ENCODE assay signal across 15 cellular contexts in genomic region chr21:28104346-28104745, GRCh38.
DNase-seq lines count a peak whose midpoint lies in the region; ATAC-seq and TF ChIP-seq lines count a peak whose summit lies in the region.
"Had no signal": no experiment of that assay in that cellular context is flagged by ENCODE, and none has a peak within 500 bp of the region (broad histone marks: within the 10 kb centered on the region; RNA-seq: fewer than 3 reads in every experiment).

No MANE protein-coding gene starts in this region.

- H3K79me2 ChIP-seq in SK-N-SH (ENCODE audit: insufficient read depth) = no peaks in the 10 kb centered on the region

- CTCF ChIA-PET in SK-N-SH (lab: Yijun Ruan, JAX) = interaction anchor here (0.8 kb wide), 1 partner anchor 803 kb away, joined by 3 read pairs; no protein-coding TSS in a partner anchor

- no peak overlapping the region for H3K9ac ChIP-seq in SK-N-SH

- no peak overlapping the region for H3K4me2 ChIP-seq in SK-N-SH
- H3K4me2 ChIP-seq: PC-9 had no signal

- H3K4me3 Mint-ChIP-seq in osteocyte (ENCODE audit: unreplicated experiment) (no peak overlapping the region), natural killer cell (no peak overlapping the region)
- H3K4me3 Mint-ChIP-seq: CD14-positive monocyte, T-helper 17 cell had no signal

- H3K27me3 ChIP-seq in BE2C (no peaks in the 10 kb centered on the region), SK-N-SH (ENCODE audit: insufficient read depth) (no peaks in the 10 kb centered on the region)

- TF ChIP-seq CTCF in BE2C (IDR thresholded peaks at IDR 0.05; ENCODE audit: low read depth, low read length) (no peak), SK-N-SH (IDR thresholded peaks at IDR 0.05) (no peak), osteocyte (IDR thresholded peaks at IDR 0.05) (no peak), natural killer cell (IDR thresholded peaks at IDR 0.05) (no peak)

- H3K27ac Mint-ChIP-seq in osteocyte (ENCODE audit: unreplicated experiment) (peak overlapping the region; percentile 35), natural killer cell (no peak overlapping the region)
- H3K27ac Mint-ChIP-seq: CD14-positive monocyte, T-helper 17 cell had no signal

- H3K4me3 ChIP-seq in BE2C (ENCODE audit: low read depth, low read length) = peak overlapping the region; percentile 36
- no peak overlapping the region for H3K4me3 ChIP-seq in SK-N-SH (ENCODE audit: low read depth in 2 of 2, low read length in 1 of 2)
- H3K4me3 ChIP-seq: K562, PC-9 had no signal

- TF ChIP-seq EP300 in SK-N-SH (IDR thresholded peaks at IDR 0.05; ENCODE audit: borderline replicate concordance in 1 of 2, low read depth in 1 of 2, low read length in 1 of 2) = peak in 1 of 2 experiments; percentile 53; a peak in 1 of 4 replicates

- H3K4me1 ChIP-seq in BE2C (peaks cover 13% of the 10 kb centered on the region), SK-N-SH (ENCODE audit: control insufficient read depth in 1 of 2, insufficient read depth in 2 of 2, low read depth in 1 of 2, low read length in 1 of 2) (peaks cover 0 to 15% of the 10 kb centered on the region in 2 experiments; a peak in 2 of 4 replicates)

- H3K27me3 Mint-ChIP-seq in osteocyte (ENCODE audit: unreplicated experiment) (no peaks in the 10 kb centered on the region), natural killer cell (ENCODE audit: low read depth in 2 of 2) (no peaks in the 10 kb centered on the region)

- no peaks in the 10 kb centered on the region for H3F3A ChIP-seq in SK-N-SH (replicated peaks; ENCODE audit: insufficient read depth)

- no peak for ATAC-seq in natural killer cell
- ATAC-seq in GM21723 (IDR thresholded peaks at IDR 0.05; ENCODE audit: unreplicated experiment) = no peak
- ATAC-seq: K562, T-helper 17 cell had no signal

- H3K4me1 Mint-ChIP-seq in osteocyte (ENCODE audit: unreplicated experiment) (peaks cover 9% of the 10 kb centered on the region), natural killer cell (no peaks in the 10 kb centered on the region)
- H3K4me1 Mint-ChIP-seq: CD14-positive monocyte, T-helper 17 cell had no signal

- peak overlapping the region in 1 of 2 experiments; percentile 93; a peak in 2 of 4 replicates for H3K27ac ChIP-seq in SK-N-SH (ENCODE audit: low read depth in 2 of 2, low read length in 1 of 2)
- H3K27ac ChIP-seq: HL-60, PC-9 had no signal

- H3K36me3 ChIP-seq in BE2C (no peaks in the 10 kb centered on the region), SK-N-SH (replicated peaks in 1 of 2; ENCODE audit: control insufficient read depth in 1 of 2, insufficient read depth in 2 of 2, low read length in 1 of 2) (no peaks in the 10 kb centered on the region)

- POLR2A ChIA-PET in SK-N-SH (lab: Yijun Ruan, JAX) = no interaction called here

- H3K9me3 ChIP-seq in BE2C = no peaks in the 10 kb centered on the region
- no peaks in the 10 kb centered on the region for H3K9me3 ChIP-seq in SK-N-SH

- TF ChIP-seq RAD21 in SK-N-SH (IDR thresholded peaks at IDR 0.05; ENCODE audit: low read length) = no peak; the same call in 1 of the 2 replicates

- H2AFZ ChIP-seq in SK-N-SH (ENCODE audit: low read depth) = no peak overlapping the region
- H2AFZ ChIP-seq: PC-9 had no signal

- H3K9me2 ChIP-seq in SK-N-SH = no peaks in the 10 kb centered on the region

- WGBS in SK-N-SH (ENCODE audit: low lambda C conversion rate) = 40% methylated on average over 5 of the region's 5 CpGs

- no peaks in the 10 kb centered on the region for H3K9me3 Mint-ChIP-seq in osteocyte (ENCODE audit: unreplicated experiment)
- peaks cover 2 to 6% of the 10 kb centered on the region in 2 donors for H3K9me3 Mint-ChIP-seq in natural killer cell
- H3K9me3 Mint-ChIP-seq: CD14-positive monocyte had no signal

- no peaks in the 10 kb centered on the region for H4K20me1 ChIP-seq in SK-N-SH (ENCODE audit: insufficient read depth)

- DNase-seq in BE2C (peak; percentile 49), DMS53 treated with DMSO at 0.1 percent for 48 hours (lab: John Stamatoyannopoulos, UW; ENCODE audit: unreplicated experiment) (peak; percentile 37), SK-N-SH (peak; percentile 57), osteocyte (ENCODE audit: extremely low spot score, unreplicated experiment) (no peak), natural killer cell (no peak), nucleus accumbens (lab: John Stamatoyannopoulos, UW) (no peak)
- DNase-seq: NCI-H1048, NCI-H187, NCI-H524 treated with DMSO at 0.1 percent for 48 hours, PC-9, T-helper 17 cell had no signal

- intact Hi-C loops in natural killer cell (cut with micrococcal nuclease) = no loop called here

- H3K36me3 Mint-ChIP-seq in osteocyte (ENCODE audit: unreplicated experiment) (no peaks in the 10 kb centered on the region), natural killer cell (no peaks in the 10 kb centered on the region)
- H3K36me3 Mint-ChIP-seq: CD14-positive monocyte had no signal

TF ChIP-seq in SK-N-SH, 30 proteins besides CTCF, POLR2A, EP300 and RAD21:
- TF ChIP-seq REST (IDR thresholded peaks at IDR 0.05; ENCODE audit: low read depth, low read length) (no peak), RXRA (IDR thresholded peaks at IDR 0.05; ENCODE audit: borderline replicate concordance, low read depth) (no peak), RCOR1 (IDR thresholded peaks at IDR 0.05; ENCODE audit: low read length) (peak; percentile 18; the same call in 1 of the 2 replicates), POLR2AphosphoS5 (IDR thresholded peaks at IDR 0.05; ENCODE audit: low read depth, low read length) (no peak), GATA2 (CRISPR knock-in tag; IDR thresholded peaks at IDR 0.05) (peak; percentile 54; the same call in 1 of the 2 replicates)

Comparison
In these comparisons a context has a peak if more than half of its experiments do, and no peak if none do; other contexts are left out.
1. DNase-seq: peak in BE2C (single experiment), DMS53 treated with DMSO at 0.1 percent for 48 hours (single experiment) and SK-N-SH (single experiment); none in osteocyte (single experiment), natural killer cell (single experiment) and nucleus accumbens (0 of 56).